Comparison of ENCODE assay signal across 7 cellular contexts in the genomic region with DNA sequence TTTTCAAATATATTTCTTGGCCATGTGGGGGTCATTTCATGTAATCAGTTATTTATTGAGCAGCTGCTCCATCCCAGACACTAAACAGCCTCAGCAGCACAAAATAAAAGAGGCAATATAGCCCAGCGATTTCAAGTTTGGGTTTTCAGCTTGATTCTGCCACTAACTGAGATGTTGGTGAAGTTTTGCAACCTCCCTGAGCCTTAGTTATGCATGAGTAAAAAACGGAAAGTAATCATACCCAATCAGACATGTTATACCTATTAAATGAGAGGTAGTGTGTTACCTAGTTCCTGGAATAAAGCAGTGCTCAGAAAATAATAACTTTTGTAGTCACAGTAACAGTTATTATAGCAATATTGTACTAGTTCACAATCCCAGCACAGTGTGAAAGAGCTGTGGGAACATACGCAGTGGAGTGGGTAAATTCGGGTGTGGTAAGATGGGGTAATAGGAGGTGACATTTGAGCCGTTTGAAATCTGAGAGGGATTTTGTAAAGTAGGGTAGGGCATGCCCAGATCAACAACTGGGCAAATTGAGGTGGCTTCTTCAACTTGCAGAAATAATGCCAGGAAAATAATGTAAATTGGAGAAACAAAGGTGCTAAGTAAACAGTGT. TPM values are rescaled to one million over a fixed set of nuclear protein-coding genes. Genes with fewer than 3 reads are reported as not detected.
DNase-seq lines count a peak whose midpoint lies in the region; ATAC-seq and TF ChIP-seq lines count a peak whose summit lies in the region.

No MANE protein-coding gene starts in this region.

- no peak for ATAC-seq in mucosa of descending colon

- no peaks in the 10 kb centered on the region for H4K20me1 ChIP-seq in osteoblast (ENCODE audit: insufficient read depth, low read length)

- H3K27me3 ChIP-seq in duodenal mucosa (ENCODE audit: control insufficient read depth in 1 of 2, insufficient read depth in 2 of 2, low read length in 2 of 2) (no peaks in the 10 kb centered on the region), osteoblast (ENCODE audit: insufficient read depth, low read length) (no peaks in the 10 kb centered on the region)

- no peak overlapping the region for H2AFZ ChIP-seq in osteoblast (ENCODE audit: low read length)

- H3K36me3 ChIP-seq in duodenal mucosa (ENCODE audit: control insufficient read depth in 1 of 2, insufficient read depth in 2 of 2, low read length in 2 of 2) (peaks cover 0 to 13% of the 10 kb centered on the region in 2 donors), osteoblast (ENCODE audit: insufficient read depth, low read length) (peaks cover 18% of the 10 kb centered on the region), mucosa of descending colon (ENCODE audit: low read depth) (no peaks in the 10 kb centered on the region)

- H3K9me3 ChIP-seq in duodenal mucosa (ENCODE audit: control insufficient read depth in 1 of 2, low read length in 2 of 2) (no peaks in the 10 kb centered on the region), osteoblast (ENCODE audit: low read depth, low read length) (no peaks in the 10 kb centered on the region), mucosa of descending colon (no peaks in the 10 kb centered on the region)

- H3K4me1 ChIP-seq in duodenal mucosa (ENCODE audit: control insufficient read depth in 1 of 2, insufficient read depth in 2 of 2, low read length in 2 of 2) (peaks cover 22 to 34% of the 10 kb centered on the region in 2 donors), osteoblast (ENCODE audit: insufficient read depth, low read length) (peaks cover 13% of the 10 kb centered on the region), mucosa of descending colon (ENCODE audit: low read depth) (peaks cover 9% of the 10 kb centered on the region)

- H3K79me2 ChIP-seq in osteoblast (ENCODE audit: insufficient read depth, low read length), result peaks cover 8% of the 10 kb centered on the region

- H3K9ac ChIP-seq in duodenal mucosa (ENCODE audit: low read depth in 1 of 2, low read length in 2 of 2), result peak overlapping the region; percentile 84 to 89

- H3K4me3 ChIP-seq in GM12875 (ENCODE audit: low read depth, low read length) (peak overlapping the region; percentile 72), NB4 (ENCODE audit: low read depth, low read length) (peak overlapping the region; percentile 91), duodenal mucosa (ENCODE audit: low read depth in 1 of 2, low read length in 2 of 2) (peak overlapping the region; percentile 76 to 96), osteoblast (ENCODE audit: insufficient read depth, low read length) (no peak overlapping the region), mucosa of descending colon (no peak overlapping the region)

- no peak for TF ChIP-seq POLR2A in NB4 (IDR thresholded peaks at IDR 0.05; ENCODE audit: extremely low read depth, insufficient read length)

- DNase-seq in NB4 (ENCODE audit: low read depth) (peak; percentile 38), osteoblast (ENCODE audit: insufficient read length, low spot score, missing footprints) (no peak), NCI-H1417 treated with DMSO at 0.1 percent for 48 hours (lab: John Stamatoyannopoulos, UW) (no peak), mucosa of descending colon (no peak), amniotic stem cell (lab: John Stamatoyannopoulos, UW) (no peak)

- no peak for TF ChIP-seq CTCF in GM12875 (IDR thresholded peaks at IDR 0.05; ENCODE audit: borderline replicate concordance, insufficient read depth, low read depth, low read length)
- no peak for TF ChIP-seq CTCF in NB4 (IDR thresholded peaks at IDR 0.05; ENCODE audit: low read depth, low read length)
- TF ChIP-seq CTCF in osteoblast (IDR thresholded peaks at IDR 0.05; ENCODE audit: extremely low read depth, low read depth, low read length), result no peak
- TF ChIP-seq CTCF in mucosa of descending colon (IDR thresholded peaks at IDR 0.05), result no peak

- H3K27ac ChIP-seq in duodenal mucosa (ENCODE audit: low read depth, low read length) (no peak overlapping the region), osteoblast (ENCODE audit: low read depth, low read length) (no peak overlapping the region)

- H3K4me2 ChIP-seq in osteoblast (ENCODE audit: insufficient read depth, low read length), result peak overlapping the region; percentile 95

- intact Hi-C loops in mucosa of descending colon (cut with DNase I, micrococcal nuclease), result no loop called here

RNA-seq across cellular contexts. Expression of a gene that starts 1.5 kb away (rescaled TPM):
- total RNA-seq in osteoblast (6.9 and 9.7 TPM in 2 replicates), mucosa of descending colon (10 to 100 TPM; 15.9 to 26.9 (median 16.3) TPM)

Comparison
In these comparisons a context has a peak if more than half of its experiments do, and no peak if none do; other contexts are left out.
1. H3K4me3 ChIP-seq: peak in GM12875 (single experiment), NB4 (single experiment) and duodenal mucosa (2 of 2); none in osteoblast (single experiment) and mucosa of descending colon (single experiment).